ENCODE assay signal across 8 cellular contexts in genomic region chr16:29602237-29602605, GRCh38.
DNase-seq lines count a peak whose midpoint lies in the region; ATAC-seq, FAIRE-seq and TF ChIP-seq lines count a peak whose summit lies in the region.
"Not testable (repeated sequence)": the region's sequence is repeated elsewhere in the genome, so short reads cannot be mapped to it uniquely, and the experiment has no call there.

No MANE protein-coding gene starts in this region.

- H3K4me3 Mint-ChIP-seq in WTC11; activated T-helper 2 cell treated with anti-CD3 and anti-CD28 coated beads, Interferon-gamma antibody, Interleukin-2, Interleukin-4, amounts not matched to agents 10 μg/mL and 5 μg/mL and 100 μg/mL, durations not matched to agents 14 hours and 24 hours and 36 hours (ENCODE audit: low read depth): not testable (repeated sequence)
- peak overlapping the region; percentile 84 for H3K4me3 Mint-ChIP-seq in effector memory CD8-positive, alpha-beta T cell

- H2AFZ ChIP-seq in GM23248 = not testable (repeated sequence)

- H3K4me1 Mint-ChIP-seq in WTC11 = peaks cover 24% of the 10 kb centered on the region
- H3K4me1 Mint-ChIP-seq in activated T-helper 2 cell treated with anti-CD3 and anti-CD28 coated beads, Interferon-gamma antibody, Interleukin-2, Interleukin-4, amounts not matched to agents 10 μg/mL and 5 μg/mL and 100 μg/mL, durations not matched to agents 14 hours and 24 hours and 36 hours (ENCODE audit: low read depth) = peaks cover 38% of the 10 kb centered on the region
- peaks cover 30 to 32% of the 10 kb centered on the region in 2 donors for H3K4me1 Mint-ChIP-seq in effector memory CD8-positive, alpha-beta T cell (ENCODE audit: low read depth in 2 of 2)

- H3K4me1 ChIP-seq in A549 (peaks cover 75% of the 10 kb centered on the region), Panc1 (ENCODE audit: control insufficient read depth, insufficient read depth, low read length) (peaks cover 46% of the 10 kb centered on the region), psoas muscle (peaks cover 31% of the 10 kb centered on the region)
- H3K4me1 ChIP-seq in GM23248 (ENCODE audit: insufficient read depth) = not testable (repeated sequence)

- H3K9me3 Mint-ChIP-seq in WTC11; activated T-helper 2 cell treated with anti-CD3 and anti-CD28 coated beads, Interferon-gamma antibody, Interleukin-2, Interleukin-4, amounts not matched to agents 10 μg/mL and 5 μg/mL and 100 μg/mL, durations not matched to agents 14 hours and 24 hours and 36 hours; effector memory CD8-positive, alpha-beta T cell: not testable (repeated sequence)

- not testable (repeated sequence) for H3K27me3 ChIP-seq in GM23248 (replicated peaks; ENCODE audit: insufficient read depth); Panc1 (ENCODE audit: control insufficient read depth, insufficient read depth, low read length); psoas muscle (ENCODE audit: insufficient read depth in 3 of 3, low read length in 2 of 3)

- ATAC-seq in A549; Panc1; WTC11; effector memory CD8-positive, alpha-beta T cell (replicated peaks); left lobe of liver: not testable (repeated sequence)
- peak in 3 of 4 donors; percentile 16 to 33 (median 21) for ATAC-seq in psoas muscle

- peak overlapping the region; percentile 33; the same call in 1 of the 2 replicates for H3K27ac Mint-ChIP-seq in WTC11
- H3K27ac Mint-ChIP-seq in activated T-helper 2 cell treated with anti-CD3 and anti-CD28 coated beads, Interferon-gamma antibody, Interleukin-2, Interleukin-4, amounts not matched to agents 10 μg/mL and 5 μg/mL and 100 μg/mL, durations not matched to agents 14 hours and 24 hours and 36 hours = peak overlapping the region; percentile 78
- peak overlapping the region; percentile 91 to 95 for H3K27ac Mint-ChIP-seq in effector memory CD8-positive, alpha-beta T cell

- intact Hi-C loops in Panc1 (cut with micrococcal nuclease; ENCODE audit: unreplicated experiment); activated T-helper 2 cell treated with anti-CD3 and anti-CD28 coated beads, Interferon-gamma antibody, Interleukin-2, Interleukin-4, amounts not matched to agents 10 μg/mL and 5 μg/mL and 100 μg/mL, durations not matched to agents 14 hours and 24 hours and 36 hours (cut with micrococcal nuclease); psoas muscle (cut with DNase I): not testable (repeated sequence)

- H3K36me3 Mint-ChIP-seq in WTC11 = not testable (repeated sequence)
- H3K36me3 Mint-ChIP-seq in activated T-helper 2 cell treated with anti-CD3 and anti-CD28 coated beads, Interferon-gamma antibody, Interleukin-2, Interleukin-4, amounts not matched to agents 10 μg/mL and 5 μg/mL and 100 μg/mL, durations not matched to agents 14 hours and 24 hours and 36 hours (ENCODE audit: low read depth) = peaks cover 43% of the 10 kb centered on the region
- peaks cover 52% of the 10 kb centered on the region for H3K36me3 Mint-ChIP-seq in effector memory CD8-positive, alpha-beta T cell (ENCODE audit: insufficient read depth)

- not testable (repeated sequence) for H3K4me3 ChIP-seq in A549; GM23248; Panc1 (ENCODE audit: low read depth in 2 of 2, low read length in 2 of 2); psoas muscle

- H4K20me1 ChIP-seq in GM23248 (ENCODE audit: insufficient read depth) = not testable (repeated sequence)

- not testable (repeated sequence) for TF ChIP-seq POLR2A in A549 (IDR thresholded peaks at IDR 0.05; ENCODE audit: low read length)

- not testable (repeated sequence) for DNase-seq in A549 (ENCODE audit: low read depth in 1 of 2, low spot score in 1 of 2); Panc1 (ENCODE audit: low read depth, low spot score); WTC11 (ENCODE audit: low spot score); activated T-helper 2 cell treated with anti-CD3 and anti-CD28 coated beads, Interferon-gamma antibody, Interleukin-2, Interleukin-4, amounts not matched to agents 10 μg/mL and 5 μg/mL and 100 μg/mL, durations not matched to agents 14 hours and 24 hours and 36 hours (ENCODE audit: low spot score); effector memory CD8-positive, alpha-beta T cell
- peak; percentile 19 for DNase-seq in GM23248
- DNase-seq in left lobe of liver (ENCODE audit: low spot score) = peak; percentile 36
- DNase-seq in psoas muscle = peak in 1 of 2 donors; percentile 47

- not testable (repeated sequence) for TF ChIP-seq EP300 in A549 (IDR thresholded peaks at IDR 0.05)

- H3K79me2 ChIP-seq in GM23248 (ENCODE audit: insufficient read depth) = peaks cover 80% of the 10 kb centered on the region

- TF ChIP-seq CTCF in A549 (IDR thresholded peaks at IDR 0.05); Panc1 (IDR thresholded peaks at IDR 0.05); WTC11 (IDR thresholded peaks at IDR 0.05); psoas muscle (IDR thresholded peaks at IDR 0.05): not testable (repeated sequence)

- not testable (repeated sequence) for FAIRE-seq in A549 (lab: Jason Lieb, UNC)

- in situ Hi-C loops in GM23248 (cut with MboI); Panc1 (cut with HindIII; ENCODE audit: low pct_unique_long_range_greater_than_20kb, low sequenced_read_pairs): not testable (repeated sequence)

- H3K36me3 ChIP-seq in GM23248 (ENCODE audit: low read depth); Panc1 (ENCODE audit: control insufficient read depth, insufficient read depth, low read length); psoas muscle (ENCODE audit: insufficient read depth in 1 of 2, low read depth in 1 of 2): not testable (repeated sequence)

- H3K27ac ChIP-seq in A549 (peak overlapping the region in 1 of 2 experiments; percentile 40; a peak in 1 of 6 replicates), GM23248 (0 out of 2 replicates have a peak overlapping the region, but pooled peaks have one; percentile 14), Panc1 (ENCODE audit: low read length) (peak overlapping the region; percentile 65; the same call in 1 of the 2 replicates), psoas muscle (peak overlapping the region; percentile 85)

- WGBS in A549 (ENCODE audit: missing lambda C conversion rate) = 89% methylated on average over 8 of the region's 9 CpGs
- 50 to 59% methylated on average over 8 to 9 of the region's 9 CpGs for WGBS in GM23248 (ENCODE audit: low coverage in 1 of 2, low lambda C conversion rate in 2 of 2, missing lambda C conversion rate in 2 of 2), 2 experiments
- 42 to 68% (median 45%) methylated on average over 9 of the region's 9 CpGs for WGBS in psoas muscle, 3 donors

- not testable (repeated sequence) for H3K9me3 ChIP-seq in A549; GM23248 (ENCODE audit: low read depth); Panc1 (ENCODE audit: control insufficient read depth, insufficient read depth, low read depth, low read length); psoas muscle

- POLR2A ChIA-PET in A549 (lab: Yijun Ruan, JAX); Panc1 (lab: Charles Lee); WTC11 (lab: Charles Lee): not testable (repeated sequence)

- H3F3A ChIP-seq in GM23248 (ENCODE audit: insufficient read depth) = not testable (repeated sequence)

- H3K9ac ChIP-seq in GM23248 = not testable (repeated sequence)

- not testable (repeated sequence) for H3K9me2 ChIP-seq in GM23248 (ENCODE audit: insufficient read depth)

- TF ChIP-seq RAD21 in A549 (conservative IDR thresholded peaks at IDR 0.05 in 1 of 2, IDR thresholded peaks at IDR 0.05 in 1 of 2) = not testable (repeated sequence)

- CTCF ChIA-PET in A549 (lab: Yijun Ruan, JAX); Panc1 (lab: Charles Lee): not testable (repeated sequence)
- CTCF ChIA-PET in WTC11 (lab: Charles Lee) = interaction anchor here (0.5 kb wide), 1 partner anchor 10 kb away, joined by 4 read pairs; no protein-coding TSS in a partner anchor

- not testable (repeated sequence) for H3K27me3 Mint-ChIP-seq in WTC11 (ENCODE audit: low read depth); activated T-helper 2 cell treated with anti-CD3 and anti-CD28 coated beads, Interferon-gamma antibody, Interleukin-2, Interleukin-4, amounts not matched to agents 10 μg/mL and 5 μg/mL and 100 μg/mL, durations not matched to agents 14 hours and 24 hours and 36 hours (ENCODE audit: low read depth); effector memory CD8-positive, alpha-beta T cell

- peak overlapping the region; percentile 2; the same call in 1 of the 3 replicates for H3K4me2 ChIP-seq in A549
- not testable (repeated sequence) for H3K4me2 ChIP-seq in GM23248 (ENCODE audit: unreplicated experiment)

- BruUV-seq in Panc1 (replicated peaks; lab: Mats Ljungman, UMichigan) = not testable (repeated sequence)

Comparison
In these comparisons a context has a peak if more than half of its experiments do, and no peak if none do; other contexts are left out.
1. H3K27ac Mint-ChIP-seq: peak in every context shown above with its lines; median percentile 93 in effector memory CD8-positive, alpha-beta T cell; 78 in activated T-helper 2 cell treated with anti-CD3 and anti-CD28 coated beads, Interferon-gamma antibody, Interleukin-2, Interleukin-4, amounts not matched to agents 10 μg/mL and 5 μg/mL and 100 μg/mL, durations not matched to agents 14 hours and 24 hours and 36 hours; 33 in WTC11.